Comparison of ENCODE assay signal across 8 cellular contexts in the genomic region with DNA sequence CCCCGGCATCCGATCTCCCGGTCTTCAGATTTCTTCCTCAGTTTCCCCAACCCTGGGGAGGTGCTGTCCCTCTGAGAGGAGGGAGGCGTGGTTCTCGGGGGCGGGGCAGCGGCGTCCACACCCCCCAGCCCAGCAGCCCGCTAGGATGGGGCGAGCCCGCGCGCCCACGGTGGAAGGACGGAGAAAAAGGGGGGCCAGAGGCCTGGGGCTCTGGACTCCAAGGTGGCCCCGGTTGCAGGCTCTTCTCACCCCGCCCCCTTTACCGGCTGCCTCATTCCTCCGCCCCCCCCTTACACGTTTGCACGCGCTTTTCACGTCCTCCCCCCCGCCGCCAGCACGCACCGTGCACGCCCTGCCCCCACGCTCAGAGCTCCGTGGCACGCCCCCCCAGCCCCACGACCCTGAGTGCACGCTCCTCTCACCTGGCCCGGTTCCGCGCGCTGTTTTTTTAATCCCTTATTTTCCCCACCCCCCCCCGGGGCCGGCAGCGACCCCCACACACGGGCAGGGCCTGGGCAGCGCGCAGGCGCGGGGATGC. TPM values are rescaled to one million over a fixed set of nuclear protein-coding genes. Genes with fewer than 3 reads are reported as not detected.
DNase-seq lines count a peak whose midpoint lies in the region; ATAC-seq and TF ChIP-seq lines count a peak whose summit lies in the region.

No MANE protein-coding gene starts in this region.

- H3K36me3 ChIP-seq in fibroblast of lung (ENCODE audit: control insufficient read depth, insufficient read depth, low read length) (peaks cover 1% of the 10 kb centered on the region), stomach (no peaks in the 10 kb centered on the region)
- H3K36me3 ChIP-seq in naive thymus-derived CD4-positive, alpha-beta T cell (ENCODE audit: control insufficient read depth in 2 of 3, insufficient read depth in 3 of 3, low read length in 3 of 3), result peaks cover 0 to 6% (median 0%) of the 10 kb centered on the region in 3 experiments

- no peaks in the 10 kb centered on the region for H4K20me1 ChIP-seq in fibroblast of lung (ENCODE audit: control insufficient read depth, extremely low read depth, insufficient read depth, low read length)

- H3K4me3 ChIP-seq in fibroblast of lung (replicated peaks in 1 of 4; ENCODE audit: control extremely low read depth in 1 of 4, insufficient read depth in 1 of 4, low read depth in 3 of 4, low read length in 4 of 4), result peak overlapping the region; percentile 41 to 68 (median 56)
- H3K4me3 ChIP-seq in naive thymus-derived CD4-positive, alpha-beta T cell (ENCODE audit: low read length), result peak overlapping the region; percentile 80
- H3K4me3 ChIP-seq in stomach, result peak overlapping the region; percentile 67 to 86 (median 75)

- CTCF ChIA-PET in naive thymus-derived CD4-positive, alpha-beta T cell (lab: Charles Lee), result no interaction called here

- TF ChIP-seq CTCF in fibroblast of lung (conservative IDR thresholded peaks at IDR 0.05 in 1 of 2, IDR thresholded peaks at IDR 0.05 in 1 of 2; ENCODE audit: low read depth in 1 of 2, low read length in 2 of 2), result no peak
- TF ChIP-seq CTCF in stomach (IDR thresholded peaks at IDR 0.05), result no peak

- H3K4me1 ChIP-seq in fibroblast of lung (ENCODE audit: control insufficient read depth, extremely low read depth, insufficient read depth, low read length) (peaks cover 11% of the 10 kb centered on the region), stomach (peaks cover 30 to 64% (median 51%) of the 10 kb centered on the region in 4 donors)
- peaks cover 15 to 21% of the 10 kb centered on the region in 2 donors for H3K4me1 ChIP-seq in naive thymus-derived CD4-positive, alpha-beta T cell (ENCODE audit: control insufficient read depth in 2 of 2, insufficient read depth in 2 of 2, low read length in 2 of 2)

- peak overlapping the region; percentile 69 for H3K4me2 ChIP-seq in fibroblast of lung (ENCODE audit: extremely low read depth, insufficient read depth, low read length)

- H3K9me3 Mint-ChIP-seq in naive thymus-derived CD4-positive, alpha-beta T cell, result peaks cover 0 to 3% (median 0%) of the 10 kb centered on the region in 11 donors

- no peak for TF ChIP-seq POLR2A in stomach (IDR thresholded peaks at IDR 0.05)

- peak overlapping the region in 8 of 9 donors; percentile 58 to 85 (median 75) for H3K27ac Mint-ChIP-seq in naive thymus-derived CD4-positive, alpha-beta T cell

- peak; percentile 30 for ATAC-seq in naive thymus-derived CD4-positive, alpha-beta T cell
- ATAC-seq in GM21717 (IDR thresholded peaks at IDR 0.05; ENCODE audit: unreplicated experiment), result no peak

- H2AFZ ChIP-seq in fibroblast of lung (ENCODE audit: low read length), result no peak overlapping the region

- TF ChIP-seq EP300 in stomach (IDR thresholded peaks at IDR 0.05), result no peak

- intact Hi-C loops in naive thymus-derived CD4-positive, alpha-beta T cell (cut with micrococcal nuclease), result no loop called here
- intact Hi-C loops in stomach (cut with DNase I; ENCODE audit: low total_unique reads), result no loop called here

- H3K27me3 Mint-ChIP-seq in naive thymus-derived CD4-positive, alpha-beta T cell, result peaks cover 0 to 11% (median 0%) of the 10 kb centered on the region in 5 donors

- peak overlapping the region; percentile 50 for H3K9ac ChIP-seq in fibroblast of lung (ENCODE audit: insufficient read depth, low read length)

- peak overlapping the region; percentile 42 to 96 (median 86) for H3K4me3 Mint-ChIP-seq in naive thymus-derived CD4-positive, alpha-beta T cell

- peaks cover 20 to 36% (median 34%) of the 10 kb centered on the region in 7 donors for H3K4me1 Mint-ChIP-seq in naive thymus-derived CD4-positive, alpha-beta T cell

- no peaks in the 10 kb centered on the region for H3K27me3 ChIP-seq in fibroblast of lung (ENCODE audit: control insufficient read depth, insufficient read depth, low read length)
- H3K27me3 ChIP-seq in naive thymus-derived CD4-positive, alpha-beta T cell (ENCODE audit: control insufficient read depth in 2 of 2, insufficient read depth in 2 of 2, low read length in 2 of 2), result no peaks in the 10 kb centered on the region
- no peaks in the 10 kb centered on the region for H3K27me3 ChIP-seq in stomach

- peaks cover 9% of the 10 kb centered on the region for H3K79me2 ChIP-seq in fibroblast of lung (ENCODE audit: control insufficient read depth, insufficient read depth, low read length)

- H3K27ac ChIP-seq in fibroblast of lung (ENCODE audit: insufficient read depth, low read length) (peak overlapping the region; percentile 14), stomach (peak overlapping the region; percentile 81 to 92 (median 90))
- peak overlapping the region; percentile 83 for H3K27ac ChIP-seq in naive thymus-derived CD4-positive, alpha-beta T cell (ENCODE audit: low read depth, low read length)

- H3K9me3 ChIP-seq in fibroblast of lung (ENCODE audit: control insufficient read depth, insufficient read depth, low read depth, low read length) (no peaks in the 10 kb centered on the region), stomach (no peaks in the 10 kb centered on the region)
- no peaks in the 10 kb centered on the region for H3K9me3 ChIP-seq in naive thymus-derived CD4-positive, alpha-beta T cell (ENCODE audit: control insufficient read depth in 2 of 3, low read length in 3 of 3)

- peaks cover 0 to 7% (median 0%) of the 10 kb centered on the region in 5 donors for H3K36me3 Mint-ChIP-seq in naive thymus-derived CD4-positive, alpha-beta T cell

- 1 to 2% (median 2%) methylated on average over 13 to 45 of the region's 45 CpGs for WGBS in stomach, 5 donors

- DNase-seq in NCI-H345 (lab: John Stamatoyannopoulos, UW) (peak; percentile 59), NCI-H345 treated with DMSO at 0.1 percent for 48 hours (lab: John Stamatoyannopoulos, UW; ENCODE audit: unreplicated experiment) (no peak), NCI-H2227 treated with DMSO at 0.1 percent for 48 hours (lab: John Stamatoyannopoulos, UW) (peak; percentile 29), activated T-helper 1 cell treated with Interleukin-2 at 50 U/mL for 16 hours (ENCODE audit: low read depth) (peak; percentile 49), fibroblast of lung (ENCODE audit: low read depth in 2 of 2) (peak; percentile 30 to 62), stomach (peak; percentile 57)
- peak; percentile 21 to 79 (median 72) for DNase-seq in naive thymus-derived CD4-positive, alpha-beta T cell

- POLR2A ChIA-PET in naive thymus-derived CD4-positive, alpha-beta T cell (lab: Charles Lee), result interaction anchor here (0.6 to 1.7 kb wide), 5 partner anchors 12 to 707 kb away, joined by 3 to 6 read pairs (median 5); partner anchors contain the start of genes GPANK1 and NEU1

RNA-seq across cellular contexts. Expression of gene ZBTB12, which starts 0.4 kb away (rescaled TPM):
- total RNA-seq in fibroblast of lung, result 9.5 and 13.2 TPM in 2 replicates
- 1.2 and 1.6 TPM in 2 replicates for polyA plus RNA-seq in fibroblast of lung
- 4.9 and 7.4 TPM in 2 replicates for polyA plus RNA-seq in fibroblast of lung (2012)
- 3.6 and 4.0 TPM in 2 replicates for polyA minus RNA-seq in fibroblast of lung (ENCODE audit: low replicate concordance)
- total RNA-seq in naive thymus-derived CD4-positive, alpha-beta T cell, result 1 to 10 TPM in 4 of 5 experiments, under 1 TPM in 1; 0.77 to 4.5 (median 2.5) TPM
- under 1 TPM in 1 of 2 donors, not detected in 1; 0.09 TPM for polyA plus RNA-seq in naive thymus-derived CD4-positive, alpha-beta T cell
- total RNA-seq in stomach, result 1 to 10 TPM in 3 of 5 donors, under 1 TPM in 2; 0.43 to 6.4 (median 1.3) TPM
- 1 to 10 TPM; 1.8 to 3.4 (median 2.2) TPM for polyA plus RNA-seq in stomach

RNA-seq across cellular contexts. Expression of gene EHMT2, which starts 4.0 kb away (rescaled TPM):
- total RNA-seq in fibroblast of lung, result 60.1 and 63.7 TPM in 2 replicates
- 22.0 and 37.3 TPM in 2 replicates for polyA plus RNA-seq in fibroblast of lung
- 24.5 and 43.3 TPM in 2 replicates for polyA plus RNA-seq in fibroblast of lung (2012)
- 127 and 144 TPM in 2 replicates for polyA minus RNA-seq in fibroblast of lung (ENCODE audit: low replicate concordance)
- 10 to 100 TPM; 50.4 to 94.2 (median 71.6) TPM for total RNA-seq in naive thymus-derived CD4-positive, alpha-beta T cell
- 10 to 100 TPM; 37.3 to 66.5 TPM for polyA plus RNA-seq in naive thymus-derived CD4-positive, alpha-beta T cell
- total RNA-seq in stomach, result 10 to 100 TPM; 12.1 to 58.0 (median 31.7) TPM
- polyA plus RNA-seq in stomach, result 10 to 100 TPM; 27.3 to 43.2 (median 35.4) TPM

RNA-seq across cellular contexts. Expression of gene SLC44A4, which starts 22.7 kb away (rescaled TPM):
- total RNA-seq in fibroblast of lung (not detected in 2 replicates), stomach (100 to 1,000 TPM in 4 of 5 donors, 10 to 100 TPM in 1; 74.2 to 201 (median 175) TPM)
- polyA plus RNA-seq in fibroblast of lung (0.02 TPM in 1 of 2 replicates, not detected in the other), stomach (100 to 1,000 TPM in 1 of 3 donors, 10 to 100 TPM in 2; 35.4 to 111 (median 47.9) TPM)
- polyA plus RNA-seq in fibroblast of lung (2012), result 0.05 TPM in 1 of 2 replicates, not detected in the other
- not detected in 2 replicates for polyA minus RNA-seq in fibroblast of lung (ENCODE audit: low replicate concordance)
- total RNA-seq in naive thymus-derived CD4-positive, alpha-beta T cell, result not detected
- polyA plus RNA-seq in naive thymus-derived CD4-positive, alpha-beta T cell, result not detected

RNA-seq across cellular contexts. Expression of gene C2, which starts 26.0 kb away (rescaled TPM):
- total RNA-seq in fibroblast of lung, result 16.8 and 27.2 TPM in 2 replicates
- polyA plus RNA-seq in fibroblast of lung, result 2.1 and 7.6 TPM in 2 replicates
- polyA plus RNA-seq in fibroblast of lung (2012), result 3.1 and 8.0 TPM in 2 replicates
- 12.0 and 19.8 TPM in 2 replicates for polyA minus RNA-seq in fibroblast of lung (ENCODE audit: low replicate concordance)
- 1 to 10 TPM in 4 of 5 experiments, under 1 TPM in 1; 0.89 to 8.2 (median 2.3) TPM for total RNA-seq in naive thymus-derived CD4-positive, alpha-beta T cell
- polyA plus RNA-seq in naive thymus-derived CD4-positive, alpha-beta T cell, result under 1 TPM in 1 of 2 donors, not detected in 1; 0.10 TPM
- total RNA-seq in stomach, result 10 to 100 TPM in 1 of 5 donors, 1 to 10 TPM in 3, not detected in 1; 1.7 to 24.6 (median 4.0) TPM
- polyA plus RNA-seq in stomach, result 1 to 10 TPM; 3.3 to 6.3 (median 4.9) TPM

RNA-seq across cellular contexts. Expression of gene NEU1, which starts 38.9 kb away (rescaled TPM):
- total RNA-seq in fibroblast of lung, result 100 and 109 TPM in 2 replicates
- 51.2 and 66.4 TPM in 2 replicates for polyA plus RNA-seq in fibroblast of lung
- 38.4 and 54.0 TPM in 2 replicates for polyA plus RNA-seq in fibroblast of lung (2012)
- polyA minus RNA-seq in fibroblast of lung (ENCODE audit: low replicate concordance), result 57.9 and 92.3 TPM in 2 replicates
- 10 to 100 TPM; 18.6 to 35.0 (median 20.1) TPM for total RNA-seq in naive thymus-derived CD4-positive, alpha-beta T cell
- polyA plus RNA-seq in naive thymus-derived CD4-positive, alpha-beta T cell, result 10 to 100 TPM; 13.6 to 19.9 TPM
- 10 to 100 TPM; 11.3 to 60.7 (median 25.0) TPM for total RNA-seq in stomach
- polyA plus RNA-seq in stomach, result 10 to 100 TPM; 16.3 to 29.0 (median 22.2) TPM

Comparison
In these comparisons a context has a peak if more than half of its experiments do, and no peak if none do; other contexts are left out.
1. H3K27ac ChIP-seq: peak in every context shown above with its lines; median percentile 90 in stomach; 83 in naive thymus-derived CD4-positive, alpha-beta T cell; 14 in fibroblast of lung.
2. RNA of gene SLC44A4, which starts 22.7 kb away (total RNA-seq): 74.2 to 201 TPM in stomach; not detected in naive thymus-derived CD4-positive, alpha-beta T cell and not detected in fibroblast of lung; every median in the first group is over 10 times any median in the second.
3. Peak in every context shown above with its lines, with median percentiles within 50 percentile points of each other: H3K4me3 ChIP-seq.